33 cellular contexts compared by ENCODE assay signal in the genomic region with DNA sequence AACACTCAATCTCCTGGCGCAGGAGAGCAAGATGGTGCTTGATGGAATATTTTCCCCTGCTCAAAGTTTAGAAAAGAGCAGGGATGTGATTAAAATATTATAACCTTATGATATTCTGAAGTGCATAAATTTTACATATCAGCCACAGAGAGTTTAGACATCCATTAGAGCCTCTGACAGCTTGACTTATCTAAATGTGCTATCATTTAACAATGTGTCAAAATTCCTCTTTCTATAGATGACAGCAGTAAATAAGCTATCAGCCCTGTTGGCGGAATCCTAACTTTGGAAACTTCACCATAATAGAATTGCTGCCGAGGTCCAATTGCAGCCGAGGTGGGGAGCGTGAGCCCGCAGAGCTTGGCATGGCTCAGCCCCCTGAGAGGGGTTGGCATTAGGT. TPM values are rescaled to one million over a fixed set of nuclear protein-coding genes. Genes with fewer than 3 reads are reported as not detected.
"Had no signal": no experiment of that assay in that cellular context is flagged by ENCODE, and none has a peak within 500 bp of the region (broad histone marks: within the 10 kb centered on the region; RNA-seq: fewer than 3 reads in every experiment).

No MANE protein-coding gene starts in this region.

- H3K36me3 Mint-ChIP-seq: activated naive CD4-positive, alpha-beta T cell treated with anti-CD3 and anti-CD28 coated beads, Interleukin-2, amount 50 U/mL, for 24 hours; activated naive CD8-positive, alpha-beta T cell treated with anti-CD3 and anti-CD28 coated beads, Interleukin-2, amount 10 ng/mL, durations not matched to agents 7 days and 5 days had no signal

- DNase-seq: activated CD4-positive, alpha-beta T cell treated with anti-CD3 and anti-CD28 coated beads for 36 hours; activated CD4-positive, alpha-beta T cell treated with anti-CD3 and anti-CD28 coated beads, Interleukin-2, amount 10 ng/mL, durations not matched to agents 7 days and 5 days; activated CD4-positive, alpha-beta T cell treated with anti-CD3 and anti-CD28 coated beads, Interleukin-2, amount 50 U/mL, for 48 hours; activated CD8-positive, alpha-beta T cell treated with anti-CD3 and anti-CD28 coated beads, Interleukin-2, amount 10 ng/mL, durations not matched to agents 7 days and 5 days; activated gamma-delta T cell; activated naive CD4-positive, alpha-beta T cell treated with Interleukin-2 at 50 U/mL for 16 hours; activated naive CD8-positive, alpha-beta T cell treated with anti-CD3 and anti-CD28 coated beads, Interleukin-2, amount 10 ng/mL, durations not matched to agents 7 days and 5 days; activated T-cell treated with anti-CD3 and anti-CD28 coated beads, Interleukin-2, amount 50 U/mL, for 24 hours; amygdala; Kasumi-1; KG1; MG63; MV-4-11; NCI-H1105; NCI-H1417 treated with DMSO at 0.1 percent for 48 hours; NCI-H187 treated with DMSO at 0.1 percent for 48 hours; NCI-H2081; NCI-H2171 treated with DMSO at 0.1 percent for 48 hours; NCI-H2227 treated with DMSO at 0.1 percent for 48 hours; NCI-H446; NCI-H510A treated with DMSO at 0.1 percent for 48 hours; NCI-H526 treated with DMSO at 0.1 percent for 48 hours; NCI-H774; PC-9; Right ventricle myocardium superior; T1000 had no signal

- H3K27me3 ChIP-seq: ascending aorta had no signal

- FAIRE-seq: RCC 7860 had no signal

- H3K36me3 ChIP-seq: ascending aorta, breast epithelium, MG63 had no signal

- H3K4me1 ChIP-seq: ascending aorta had no signal

- H2AFZ ChIP-seq: PC-9 had no signal

- H3K27ac Mint-ChIP-seq: activated CD4-positive, alpha-beta T cell treated with anti-CD3 and anti-CD28 coated beads for 36 hours; activated CD4-positive, alpha-beta T cell treated with anti-CD3 and anti-CD28 coated beads, Interleukin-2, amount 10 ng/mL, durations not matched to agents 7 days and 5 days; activated CD8-positive, alpha-beta T cell treated with anti-CD3 and anti-CD28 coated beads, Interleukin-2, amount 10 ng/mL, durations not matched to agents 7 days and 5 days; activated naive CD4-positive, alpha-beta T cell treated with anti-CD3 and anti-CD28 coated beads, Interleukin-2, amount 50 U/mL, for 24 hours; activated naive CD8-positive, alpha-beta T cell treated with anti-CD3 and anti-CD28 coated beads, Interleukin-2, amount 10 ng/mL, durations not matched to agents 7 days and 5 days; activated T-cell treated with anti-CD3 and anti-CD28 coated beads, Interleukin-2, amount 50 U/mL, for 24 hours; activated T-helper 2 cell treated with anti-CD3 and anti-CD28 coated beads, Interferon-gamma antibody, Interleukin-2, Interleukin-4, amounts not matched to agents 10 μg/mL and 5 μg/mL and 100 μg/mL, durations not matched to agents 14 hours and 24 hours and 36 hours had no signal

- H3K9me3 Mint-ChIP-seq: activated CD4-positive, alpha-beta T cell treated with anti-CD3 and anti-CD28 coated beads, Interleukin-2, amount 10 ng/mL, durations not matched to agents 7 days and 5 days; activated naive CD4-positive, alpha-beta T cell treated with anti-CD3 and anti-CD28 coated beads, Interleukin-2, amount 50 U/mL, for 24 hours; activated naive CD8-positive, alpha-beta T cell treated with anti-CD3 and anti-CD28 coated beads, Interleukin-2, amount 10 ng/mL, durations not matched to agents 7 days and 5 days; activated T-cell treated with anti-CD3 and anti-CD28 coated beads, Interleukin-2, amount 50 U/mL, for 24 hours; activated T-helper 2 cell treated with anti-CD3 and anti-CD28 coated beads, Interferon-gamma antibody, Interleukin-2, Interleukin-4, amounts not matched to agents 10 μg/mL and 5 μg/mL and 100 μg/mL, durations not matched to agents 14 hours and 24 hours and 36 hours had no signal

- H3K9me3 ChIP-seq: ascending aorta, breast epithelium, MG63 had no signal

- H3K4me3 Mint-ChIP-seq: activated CD4-positive, alpha-beta T cell treated with anti-CD3 and anti-CD28 coated beads for 36 hours; activated CD4-positive, alpha-beta T cell treated with anti-CD3 and anti-CD28 coated beads, Interleukin-2, amount 10 ng/mL, durations not matched to agents 7 days and 5 days; activated CD8-positive, alpha-beta T cell treated with anti-CD3 and anti-CD28 coated beads, Interleukin-2, amount 10 ng/mL, durations not matched to agents 7 days and 5 days; activated naive CD4-positive, alpha-beta T cell treated with anti-CD3 and anti-CD28 coated beads, Interleukin-2, amount 50 U/mL, for 24 hours; activated naive CD8-positive, alpha-beta T cell treated with anti-CD3 and anti-CD28 coated beads, Interleukin-2, amount 10 ng/mL, durations not matched to agents 7 days and 5 days; activated T-cell treated with anti-CD3 and anti-CD28 coated beads, Interleukin-2, amount 50 U/mL, for 24 hours had no signal

- H3K4me3 ChIP-seq: ascending aorta, breast epithelium, MG63, PC-9 had no signal

- ATAC-seq: activated CD4-positive, alpha-beta T cell treated with anti-CD3 and anti-CD28 coated beads for 36 hours; activated CD8-positive, alpha-beta T cell treated with anti-CD3 and anti-CD28 coated beads, Interleukin-2, amount 10 ng/mL, durations not matched to agents 7 days and 5 days had no signal

- H3K27ac ChIP-seq: ascending aorta, breast epithelium, PC-9, RWPE1 had no signal

RNA-seq across cellular contexts. Expression of gene CUX2, which starts 4.1 kb away (rescaled TPM):
- total RNA-seq: activated T-helper 2 cell treated with anti-CD3 and anti-CD28 coated beads, Interferon-gamma antibody, Interleukin-2, Interleukin-4, amounts not matched to agents 10 μg/mL and 5 μg/mL and 100 μg/mL, durations not matched to agents 14 hours and 24 hours and 36 hours; ascending aorta; PC-9; Right ventricle myocardium superior; T-helper 2 cell treated with Interferon-gamma antibody and Interleukin-4, amounts not matched to agents 100 ng/mL and 5 ng/mL, for 36 hours had no signal
